Comparison of ENCODE assay signal across 12 cellular contexts in the genomic region with DNA sequence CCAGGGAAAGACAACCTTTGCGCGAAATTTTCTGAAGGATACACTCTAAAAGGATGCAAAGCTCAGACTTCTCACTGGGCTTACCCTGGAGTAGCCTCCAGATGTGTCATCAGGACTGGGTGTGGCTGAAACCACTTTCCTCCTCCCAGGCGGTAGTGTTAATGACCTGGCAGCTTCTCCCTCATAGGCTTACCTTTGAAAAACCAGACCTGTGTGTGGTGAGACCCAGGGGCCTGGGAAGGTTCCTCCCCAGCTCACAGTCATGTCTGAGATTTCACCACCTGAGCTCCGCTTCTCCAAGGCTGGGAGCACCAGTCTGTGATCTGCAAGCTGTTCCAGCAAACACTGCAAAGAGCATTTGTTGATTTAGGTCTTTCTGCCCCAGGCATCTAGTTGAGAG.
DNase-seq lines count a peak whose midpoint lies in the region; ATAC-seq, FAIRE-seq and TF ChIP-seq lines count a peak whose summit lies in the region.
"Had no signal": no experiment of that assay in that cellular context is flagged by ENCODE, and none has a peak within 500 bp of the region (broad histone marks: within the 10 kb centered on the region; RNA-seq: fewer than 3 reads in every experiment).

No MANE protein-coding gene starts in this region.

- peak overlapping the region; percentile 31 for H3K4me2 ChIP-seq in GM23248 (ENCODE audit: unreplicated experiment)

- H4K20me1 ChIP-seq in GM23248 (ENCODE audit: insufficient read depth), result no peaks in the 10 kb centered on the region

- no peak overlapping the region for H3K27ac ChIP-seq in GM23248
- H3K27ac ChIP-seq in RWPE2 (ENCODE audit: poor library complexity, severe bottlenecking), result no peak overlapping the region
- H3K27ac ChIP-seq: left ventricle myocardium inferior had no signal

- TF ChIP-seq CTCF in CD14-positive monocyte (IDR thresholded peaks at IDR 0.05), result no peak
- no peak for TF ChIP-seq CTCF in RWPE2 (IDR thresholded peaks at IDR 0.05; ENCODE audit: poor library complexity, severe bottlenecking)

- H3K9me2 ChIP-seq in GM23248 (ENCODE audit: insufficient read depth), result no peaks in the 10 kb centered on the region

- H3K9me3 ChIP-seq in GM23248 (ENCODE audit: low read depth) (no peaks in the 10 kb centered on the region), RWPE2 (ENCODE audit: severe bottlenecking) (no peaks in the 10 kb centered on the region)
- H3K9me3 ChIP-seq: left ventricle myocardium inferior had no signal

- 75 to 77% methylated on average over 4 of the region's 4 CpGs for WGBS in GM23248 (ENCODE audit: low coverage in 1 of 2, low lambda C conversion rate in 2 of 2, missing lambda C conversion rate in 2 of 2), 2 experiments

- peaks cover 22% of the 10 kb centered on the region for H3K4me1 Mint-ChIP-seq in CD14-positive monocyte
- peaks cover 2 to 11% (median 6%) of the 10 kb centered on the region in 4 donors for H3K4me1 Mint-ChIP-seq in naive thymus-derived CD8-positive, alpha-beta T cell

- POLR2A ChIA-PET in naive thymus-derived CD8-positive, alpha-beta T cell (lab: Charles Lee), result interaction anchor here (1.2 kb wide), 1 partner anchor 81 kb away, joined by 3 read pairs; no protein-coding TSS in a partner anchor

- H3K36me3 ChIP-seq in GM23248 (ENCODE audit: low read depth), result no peaks in the 10 kb centered on the region
- H3K36me3 ChIP-seq in RWPE2 (ENCODE audit: low read depth), result no peaks in the 10 kb centered on the region
- H3K36me3 ChIP-seq: left ventricle myocardium inferior had no signal

- no peaks in the 10 kb centered on the region for H3K79me2 ChIP-seq in GM23248 (ENCODE audit: insufficient read depth)

- intact Hi-C loops in CD14-positive monocyte (cut with micrococcal nuclease), result no loop called here

- no peak overlapping the region for H3K4me3 Mint-ChIP-seq in CD14-positive monocyte
- H3K4me3 Mint-ChIP-seq in naive thymus-derived CD8-positive, alpha-beta T cell, result no peak overlapping the region
- H3K4me3 Mint-ChIP-seq: T-helper 1 cell treated with Interleukin-12 subunit alpha and Interleukin-12 subunit beta and Interleukin-4 antibody, amounts not matched to agents 30 μg/mL and 1 μg/mL, for 36 hours had no signal

- H2AFZ ChIP-seq in GM23248, result 0 out of 2 replicates have a peak overlapping the region, but pooled peaks have one; percentile 9

- H3K9ac ChIP-seq in GM23248, result no peak overlapping the region

- H3F3A ChIP-seq in GM23248 (ENCODE audit: insufficient read depth), result no peaks in the 10 kb centered on the region

- DNase-seq in CD14-positive monocyte (ENCODE audit: low spot score), result peak; percentile 50
- peak; percentile 73 for DNase-seq in GM23248
- DNase-seq in RWPE2 (ENCODE audit: low spot score), result no peak
- peak; percentile 48 for DNase-seq in iPS-NIHi7 (ENCODE audit: extremely low spot score)
- DNase-seq in naive thymus-derived CD8-positive, alpha-beta T cell, result no peak
- no peak for DNase-seq in GM12892 (ENCODE audit: insufficient read length)
- DNase-seq in SHP77 treated with DMSO at 0.1 percent for 48 hours (lab: John Stamatoyannopoulos, UW), result no peak
- no peak for DNase-seq in midbrain (lab: John Stamatoyannopoulos, UW)
- DNase-seq: caudate nucleus, left ventricle myocardium inferior, NCI-H774 had no signal

- peaks cover 5% of the 10 kb centered on the region for H3K4me1 ChIP-seq in GM23248 (ENCODE audit: insufficient read depth)
- peaks cover 6% of the 10 kb centered on the region for H3K4me1 ChIP-seq in RWPE2 (ENCODE audit: insufficient read depth, poor library complexity, severe bottlenecking)
- H3K4me1 ChIP-seq: left ventricle myocardium inferior had no signal

- in situ Hi-C loops in GM23248 (cut with MboI), result no loop called here

- no peaks in the 10 kb centered on the region for H3K36me3 Mint-ChIP-seq in CD14-positive monocyte
- H3K36me3 Mint-ChIP-seq in naive thymus-derived CD8-positive, alpha-beta T cell, result no peaks in the 10 kb centered on the region

- H3K27me3 ChIP-seq in GM23248 (replicated peaks; ENCODE audit: insufficient read depth) (no peaks in the 10 kb centered on the region), RWPE2 (ENCODE audit: insufficient read depth, poor library complexity, severe bottlenecking) (no peaks in the 10 kb centered on the region)

- H3K9me3 Mint-ChIP-seq in CD14-positive monocyte, result peaks cover 0 to 3% (median 0%) of the 10 kb centered on the region in 7 donors
- no peaks in the 10 kb centered on the region for H3K9me3 Mint-ChIP-seq in naive thymus-derived CD8-positive, alpha-beta T cell
- H3K9me3 Mint-ChIP-seq: T-helper 1 cell treated with Interleukin-12 subunit alpha and Interleukin-12 subunit beta and Interleukin-4 antibody, amounts not matched to agents 30 μg/mL and 1 μg/mL, for 36 hours had no signal

- FAIRE-seq in GM12892 (lab: Jason Lieb, UNC), result no peak

- H3K27me3 Mint-ChIP-seq in CD14-positive monocyte (ENCODE audit: low read depth in 3 of 3), result peaks cover 0 to 6% (median 0%) of the 10 kb centered on the region in 3 donors
- H3K27me3 Mint-ChIP-seq in naive thymus-derived CD8-positive, alpha-beta T cell, result no peaks in the 10 kb centered on the region

- H3K4me3 ChIP-seq in GM23248 (no peak overlapping the region), RWPE2 (ENCODE audit: severe bottlenecking) (no peak overlapping the region)
- H3K4me3 ChIP-seq: left ventricle myocardium inferior had no signal

- H3K27ac Mint-ChIP-seq in CD14-positive monocyte, result peak overlapping the region in 2 of 7 donors; percentile 8 to 51
- peak overlapping the region in 1 of 10 donors; percentile 53 for H3K27ac Mint-ChIP-seq in naive thymus-derived CD8-positive, alpha-beta T cell
- H3K27ac Mint-ChIP-seq: T-helper 1 cell treated with Interleukin-12 subunit alpha and Interleukin-12 subunit beta and Interleukin-4 antibody, amounts not matched to agents 30 μg/mL and 1 μg/mL, for 36 hours had no signal

- no peak for TF ChIP-seq POLR2A in GM12892 (IDR thresholded peaks at IDR 0.05; ENCODE audit: low read depth, low read length)

- ATAC-seq in RWPE2 (ENCODE audit: low read depth), result peak; percentile 96
- ATAC-seq in naive thymus-derived CD8-positive, alpha-beta T cell, result no peak

Comparison
In these comparisons a context has a peak if more than half of its experiments do, and no peak if none do; other contexts are left out.
1. DNase-seq: peak in CD14-positive monocyte (single experiment), GM23248 (single experiment) and iPS-NIHi7 (single experiment); none in RWPE2 (single experiment), naive thymus-derived CD8-positive, alpha-beta T cell (0 of 10), GM12892 (single experiment), SHP77 treated with DMSO at 0.1 percent for 48 hours (single experiment) and midbrain (single experiment).